19 cellular contexts compared by ENCODE assay signal in genomic region chr6:101909376-101909775, GRCh38.
A peak's percentile ranks its signal among the peaks of the same experiment; 100 is the strongest.
DNase-seq lines count a peak whose midpoint lies in the region; ATAC-seq and TF ChIP-seq lines count a peak whose summit lies in the region.
"Had no signal": no experiment of that assay in that cellular context is flagged by ENCODE, and none has a peak within 500 bp of the region (broad histone marks: within the 10 kb centered on the region; RNA-seq: fewer than 3 reads in every experiment).

No MANE protein-coding gene starts in this region.

- H3K4me3 ChIP-seq in SK-N-MC (no peak overlapping the region), fibroblast of pulmonary artery (replicated peaks; ENCODE audit: low read depth, low read length) (no peak overlapping the region)
- H3K4me3 ChIP-seq: A549; BLaER1 treated with 17β-estradiol and CSF1 and Interleukin-3, amounts not matched to agents 10 nM and 100 nM; GM12878; GM23338 had no signal

- no peak overlapping the region for H3K9ac ChIP-seq in SK-N-MC (ENCODE audit: insufficient read length)
- H3K9ac ChIP-seq: BLaER1 treated with 17β-estradiol and CSF1 and Interleukin-3, amounts not matched to agents 10 nM and 100 nM had no signal

- peaks cover 8% of the 10 kb centered on the region; the same call in 1 of the 2 replicates for H3K36me3 ChIP-seq in SK-N-MC (ENCODE audit: insufficient read depth, low read length)
- H3K36me3 ChIP-seq: BLaER1 treated with 17β-estradiol and CSF1 and Interleukin-3, amounts not matched to agents 10 nM and 100 nM had no signal

- in situ Hi-C loops in G401 (cut with HindIII; ENCODE audit: low sequenced_read_pairs) = no loop called here

- DNase-seq in G401 (ENCODE audit: low spot score) = peak; percentile 56
- no peak for DNase-seq in SK-N-MC (ENCODE audit: low read depth, low spot score)
- peak; percentile 5 for DNase-seq in fibroblast of pulmonary artery (ENCODE audit: low read depth)
- DNase-seq in NCI-H2107 (lab: John Stamatoyannopoulos, UW) = no peak
- no peak for DNase-seq in COLO829 (ENCODE audit: low spot score)
- DNase-seq: 8988T; Calu3; CD4-positive, alpha-beta T cell; CD8-positive, alpha-beta memory T cell; COR-L47; DMS53; DMS79 treated with DMSO at 0.1 percent for 48 hours; H9 had no signal

- ATAC-seq in HG02642 (IDR thresholded peaks at IDR 0.05; ENCODE audit: poor library complexity, unreplicated experiment) = no peak
- ATAC-seq: A549, GM12878, GM23338, HCT116 had no signal

- H3K9me3 ChIP-seq in SK-N-MC (ENCODE audit: low read depth, low read length) = no peaks in the 10 kb centered on the region; the same call in 1 of the 2 replicates
- H3K9me3 ChIP-seq: A549; BLaER1 treated with 17β-estradiol and CSF1 and Interleukin-3, amounts not matched to agents 10 nM and 100 nM had no signal

- TF ChIP-seq CTCF in fibroblast of pulmonary artery (IDR thresholded peaks at IDR 0.05; ENCODE audit: low read length, missing control alignments) = no peak

- peak overlapping the region; percentile 97 for H3K27ac ChIP-seq in SK-N-MC
- H3K27ac ChIP-seq: A549; BLaER1 treated with 17β-estradiol and CSF1 and Interleukin-3, amounts not matched to agents 10 nM and 100 nM had no signal

Comparison
In these comparisons a context has a peak if more than half of its experiments do, and no peak if none do; other contexts are left out.
1. DNase-seq: peak in G401 (single experiment) and fibroblast of pulmonary artery (single experiment); none in SK-N-MC (single experiment), NCI-H2107 (single experiment) and COLO829 (single experiment).